Comparison of ENCODE assay signal across 1 cellular context in genomic region chr11:36258730-36259360, GRCh38.
TF ChIP-seq lines count a peak whose summit lies in the region.

No MANE protein-coding gene starts in this region.

TF ChIP-seq in HepG2, 621 proteins besides CTCF, POLR2A, EP300 and RAD21:
- TF ChIP-seq SMC3 (IDR thresholded peaks at IDR 0.05; ENCODE audit: low read length) (peak; percentile 37; the same call in 1 of the 2 replicates), MYNN (CRISPR knock-in tag; IDR thresholded peaks at IDR 0.05; ENCODE audit: low read depth) (no peak), TCF7 (IDR thresholded peaks at IDR 0.05; ENCODE audit: low read depth) (no peak), NFRKB (IDR thresholded peaks at IDR 0.05) (no peak), SKI (IDR thresholded peaks at IDR 0.05; ENCODE audit: partially characterized antibody) (no peak), STAG1 (CRISPR knock-in tag; IDR thresholded peaks at IDR 0.05) (peak; percentile 61), MAX (IDR thresholded peaks at IDR 0.05) (no peak), ATF7-NPFF (CRISPR knock-in tag; IDR thresholded peaks at IDR 0.05; ENCODE audit: low read depth) (no peak), ZNF20 (CRISPR knock-in tag; IDR thresholded peaks at IDR 0.05) (no peak), TEAD3 (CRISPR knock-in tag; optimal IDR thresholded peaks at IDR 0.05; ENCODE audit: borderline replicate concordance) (peak; percentile 22), ZNF263 (CRISPR knock-in tag; IDR thresholded peaks at IDR 0.05) (peak; percentile 76), TFDP1 (CRISPR knock-in tag; IDR thresholded peaks at IDR 0.05; ENCODE audit: borderline replicate concordance) (peak; percentile 23; the same call in 1 of the 2 replicates), KDM5A (IDR thresholded peaks at IDR 0.05; ENCODE audit: borderline replicate concordance, low read length) (no peak), ZNF687 (CRISPR knock-in tag; IDR thresholded peaks at IDR 0.05) (peak; percentile 24; the same call in 1 of the 2 replicates), TERF1 (CRISPR knock-in tag; IDR thresholded peaks at IDR 0.05) (no peak), MIER2 (CRISPR knock-in tag; IDR thresholded peaks at IDR 0.05) (no peak), MIER3 (CRISPR knock-in tag; IDR thresholded peaks at IDR 0.05; ENCODE audit: borderline replicate concordance) (no peak), SKIL (CRISPR knock-in tag; IDR thresholded peaks at IDR 0.05; ENCODE audit: borderline replicate concordance) (no peak), ZNF318 (CRISPR knock-in tag; IDR thresholded peaks at IDR 0.05) (no peak)
